In genomic region chr7:85290252-85290651, GRCh38 we compare ENCODE assay signal across 23 cellular contexts.
DNase-seq lines count a peak whose midpoint lies in the region; ATAC-seq and TF ChIP-seq lines count a peak whose summit lies in the region.
"Had no signal": no experiment of that assay in that cellular context is flagged by ENCODE, and none has a peak within 500 bp of the region (broad histone marks: within the 10 kb centered on the region; RNA-seq: fewer than 3 reads in every experiment).

No MANE protein-coding gene starts in this region.

- H3K4me2 ChIP-seq in OCI-LY3 (ENCODE audit: low read length) (peak overlapping the region; percentile 50), neuronal stem cell (ENCODE audit: insufficient read depth, low read length, poor library complexity, severe bottlenecking) (no peak overlapping the region)

- H3K23ac ChIP-seq in neuronal stem cell (ENCODE audit: low read depth, low read length, poor library complexity): no peak overlapping the region

- H3K4me3 ChIP-seq in OCI-LY3 (ENCODE audit: low read length) (peak overlapping the region; percentile 17), neuronal stem cell (ENCODE audit: low read length in 2 of 2) (no peak overlapping the region)
- H3K4me3 ChIP-seq: esophagus squamous epithelium, left lung, MG63, SJCRH30, tibial artery had no signal

- no peak overlapping the region for H3K4ac ChIP-seq in neuronal stem cell (ENCODE audit: low read length)

- H3K9ac ChIP-seq in OCI-LY3 (ENCODE audit: low read length) (no peak overlapping the region), neuronal stem cell (ENCODE audit: low read depth, low read length, poor library complexity) (no peak overlapping the region)

- H3K36me3 ChIP-seq in OCI-LY3 (replicated peaks; ENCODE audit: low read depth, low read length): no peaks in the 10 kb centered on the region
- H3K36me3 ChIP-seq in neuronal stem cell (replicated peaks in 1 of 2; ENCODE audit: control insufficient read depth in 2 of 2, insufficient read depth in 2 of 2, low read length in 2 of 2): no peaks in the 10 kb centered on the region
- H3K36me3 ChIP-seq: BE2C, esophagus squamous epithelium, left lung, MG63, SJCRH30, tibial artery had no signal

- no peak overlapping the region for H4K8ac ChIP-seq in neuronal stem cell (ENCODE audit: low read depth, low read length)

- no peak overlapping the region for H2BK5ac ChIP-seq in neuronal stem cell (ENCODE audit: low read length)

- no peak overlapping the region for H3K14ac ChIP-seq in neuronal stem cell (ENCODE audit: low read length)

- DNase-seq in neuronal stem cell (ENCODE audit: low spot score) (no peak), COLO668 (lab: John Stamatoyannopoulos, UW; ENCODE audit: unreplicated experiment) (no peak), NCI-H2227 treated with DMSO at 0.1 percent for 48 hours (lab: John Stamatoyannopoulos, UW) (no peak)
- DNase-seq: activated CD4-positive, alpha-beta T cell treated with anti-CD3 and anti-CD28 coated beads for 36 hours; activated naive CD4-positive, alpha-beta T cell treated with Interleukin-2 at 50 U/mL for 16 hours; anterior cingulate cortex; BE2C; esophagus squamous epithelium; GF-D8; left lung; MG63; NCI-H1930; NCI-H446 treated with DMSO at 0.1 percent for 48 hours; T-helper 9 cell; tibial artery had no signal

- no peaks in the 10 kb centered on the region for H3K79me1 ChIP-seq in neuronal stem cell (ENCODE audit: low read depth, low read length)

- H2BK12ac ChIP-seq in neuronal stem cell (ENCODE audit: low read length): no peak overlapping the region

- H3K27ac ChIP-seq in OCI-LY3 (ENCODE audit: low read length) (peak overlapping the region; percentile 29; the same call in 1 of the 2 replicates), neuronal stem cell (replicated peaks; ENCODE audit: low read length) (no peak overlapping the region)
- H3K27ac ChIP-seq: esophagus squamous epithelium, left lung, SJCRH30, tibial artery had no signal

- no peaks in the 10 kb centered on the region for H4K20me1 ChIP-seq in OCI-LY3 (ENCODE audit: insufficient read depth, low read length)

- no peak overlapping the region for H4K91ac ChIP-seq in neuronal stem cell (ENCODE audit: low read depth, low read length, poor library complexity)

- H3K18ac ChIP-seq in neuronal stem cell (ENCODE audit: low read length): no peak overlapping the region

- H3K79me2 ChIP-seq in OCI-LY3 (ENCODE audit: low read length): no peaks in the 10 kb centered on the region

- no peak overlapping the region for H2AK5ac ChIP-seq in neuronal stem cell (ENCODE audit: low read depth, low read length)

- H3K4me1 ChIP-seq in OCI-LY3 (ENCODE audit: low read length) (peaks cover 40% of the 10 kb centered on the region), neuronal stem cell (ENCODE audit: control insufficient read depth in 2 of 2, insufficient read depth in 1 of 2, low read depth in 1 of 2, low read length in 2 of 2) (peaks cover 0 to 25% of the 10 kb centered on the region in 2 donors)
- H3K4me1 ChIP-seq: esophagus squamous epithelium, left lung, tibial artery had no signal

- no CpG with 5 or more reads among the region's 1 CpG for WGBS in neuronal stem cell (ENCODE audit: extremely low coverage in 2 of 2, insufficient read length in 2 of 2, insufficient replicate concordance in 1 of 2), 2 donors

- ATAC-seq in GM19468 (IDR thresholded peaks at IDR 0.05; ENCODE audit: extremely low read depth, unreplicated experiment) (peak; percentile 57), HG03432 (IDR thresholded peaks at IDR 0.05; ENCODE audit: unreplicated experiment) (peak; percentile 34), HG02840 (IDR thresholded peaks at IDR 0.05; ENCODE audit: low FRiP score, unreplicated experiment) (no peak), HG03097 (IDR thresholded peaks at IDR 0.05; ENCODE audit: low FRiP score, unreplicated experiment) (no peak)
- ATAC-seq: activated CD4-positive, alpha-beta T cell treated with anti-CD3 and anti-CD28 coated beads for 36 hours; HCT116; left lung; stimulated activated effector memory CD8-positive, alpha-beta T cell treated with anti-CD3 and anti-CD28 coated beads, Interleukin-12 subunit alpha, Interleukin-12 subunit beta, amount 100 ng/mL, for 72 hours had no signal

- H2AFZ ChIP-seq in OCI-LY3 (ENCODE audit: low read depth, low read length): no peak overlapping the region
- peak overlapping the region; percentile 37 for H2AFZ ChIP-seq in neuronal stem cell (ENCODE audit: low read length)

- H3K27me3 ChIP-seq in OCI-LY3 (ENCODE audit: low read depth, low read length): no peaks in the 10 kb centered on the region
- no peaks in the 10 kb centered on the region for H3K27me3 ChIP-seq in neuronal stem cell (ENCODE audit: control insufficient read depth in 3 of 3, insufficient read depth in 3 of 3, low read depth in 1 of 3, low read length in 3 of 3)
- H3K27me3 ChIP-seq: BE2C, esophagus squamous epithelium, left lung, MG63, SJCRH30, tibial artery had no signal

- H3K9me3 ChIP-seq in OCI-LY3 (ENCODE audit: insufficient read depth, low read length): no peaks in the 10 kb centered on the region
- H3K9me3 ChIP-seq in neuronal stem cell (replicated peaks in 1 of 2; ENCODE audit: control insufficient read depth in 2 of 2, insufficient read depth in 1 of 2, low read depth in 1 of 2, low read length in 2 of 2): peaks cover 0 to 4% of the 10 kb centered on the region in 2 donors
- H3K9me3 ChIP-seq: BE2C, esophagus squamous epithelium, left lung, MG63, SJCRH30, tibial artery had no signal

- no peak for TF ChIP-seq CTCF in OCI-LY3 (IDR thresholded peaks at IDR 0.05; ENCODE audit: low read depth, low read length)

- H2BK120ac ChIP-seq in neuronal stem cell (ENCODE audit: low read depth, low read length): no peak overlapping the region

- no peak overlapping the region for H2BK15ac ChIP-seq in neuronal stem cell (ENCODE audit: low read length)

Comparison
In these comparisons a context has a peak if more than half of its experiments do, and no peak if none do; other contexts are left out.
1. ATAC-seq: peak in GM19468 (single experiment) and HG03432 (single experiment); none in HG02840 (single experiment) and HG03097 (single experiment).